8 cellular contexts compared by ENCODE assay signal in genomic region chr9:130138791-130139190, GRCh38. TPM values are rescaled to one million over a fixed set of nuclear protein-coding genes. Genes with fewer than 3 reads are reported as not detected.
DNase-seq lines count a peak whose midpoint lies in the region; ATAC-seq and TF ChIP-seq lines count a peak whose summit lies in the region.

No MANE protein-coding gene starts in this region.

- H3K4me1 Mint-ChIP-seq in CD4-positive, alpha-beta T cell (ENCODE audit: low read depth): peaks cover 45% of the 10 kb centered on the region
- H3K4me1 Mint-ChIP-seq in progenitor cell of endocrine pancreas (ENCODE audit: low read depth): peaks cover 11% of the 10 kb centered on the region

- peak overlapping the region; percentile 26 for H3K4me3 Mint-ChIP-seq in CD4-positive, alpha-beta T cell
- no peak overlapping the region for H3K4me3 Mint-ChIP-seq in progenitor cell of endocrine pancreas (ENCODE audit: low read depth)

- H3K9me3 Mint-ChIP-seq in CD4-positive, alpha-beta T cell: no peaks in the 10 kb centered on the region
- H3K9me3 Mint-ChIP-seq in progenitor cell of endocrine pancreas (ENCODE audit: low read depth): no peaks in the 10 kb centered on the region

- intact Hi-C loops in CD4-positive, alpha-beta T cell (cut with DNase I, micrococcal nuclease): no loop called here

- peaks cover 3% of the 10 kb centered on the region for H3K27me3 Mint-ChIP-seq in CD4-positive, alpha-beta T cell
- H3K27me3 Mint-ChIP-seq in progenitor cell of endocrine pancreas: peaks cover 5% of the 10 kb centered on the region

- peaks cover 21% of the 10 kb centered on the region for H3K36me3 Mint-ChIP-seq in CD4-positive, alpha-beta T cell (ENCODE audit: low read depth)
- peaks cover 9% of the 10 kb centered on the region for H3K36me3 Mint-ChIP-seq in progenitor cell of endocrine pancreas (ENCODE audit: insufficient read depth)

- DNase-seq in CD4-positive, alpha-beta T cell: peak in 4 of 10 experiments; percentile 2 to 19 (median 8)
- DNase-seq in RPMI7951 (ENCODE audit: low read depth) (peak; percentile 97), fibroblast of gingiva (ENCODE audit: low read depth) (peak; percentile 84), occipital lobe (lab: John Stamatoyannopoulos, UW) (peak; percentile 64), CD1c-positive myeloid dendritic cell (ENCODE audit: extremely low spot score) (no peak), 8988T (no peak), progenitor cell of endocrine pancreas (ENCODE audit: low spot score, unreplicated experiment) (no peak)

- no peaks in the 10 kb centered on the region for H3K9me3 ChIP-seq in CD4-positive, alpha-beta T cell (ENCODE audit: control insufficient read depth, low read length)

- no peak overlapping the region for H3K27ac ChIP-seq in CD4-positive, alpha-beta T cell (ENCODE audit: low read depth, low read length)

- no peak for TF ChIP-seq CTCF in CD4-positive, alpha-beta T cell (IDR thresholded peaks at IDR 0.05)
- TF ChIP-seq CTCF in progenitor cell of endocrine pancreas (IDR thresholded peaks at IDR 0.05; ENCODE audit: unreplicated experiment): no peak

- no peaks in the 10 kb centered on the region for H3K27me3 ChIP-seq in CD4-positive, alpha-beta T cell (ENCODE audit: control insufficient read depth, insufficient read depth, low read length)

- ATAC-seq in CD4-positive, alpha-beta T cell (ENCODE audit: poor library complexity): peak; percentile 92
- no peak for ATAC-seq in GM18498 (IDR thresholded peaks at IDR 0.05; ENCODE audit: unreplicated experiment)

- CTCF ChIA-PET in CD4-positive, alpha-beta T cell (lab: Charles Lee): interaction anchor here (0.7 kb wide), 1 partner anchor 413 kb away, joined by 3 read pairs; no protein-coding TSS in a partner anchor

- POLR2A ChIA-PET in CD4-positive, alpha-beta T cell (lab: Charles Lee): interaction anchor here (1.1 kb wide), 1 partner anchor 10 kb away, joined by 5 read pairs; no protein-coding TSS in a partner anchor

- peak overlapping the region; percentile 28 for H3K27ac Mint-ChIP-seq in CD4-positive, alpha-beta T cell
- H3K27ac Mint-ChIP-seq in progenitor cell of endocrine pancreas: no peak overlapping the region

RNA-seq across cellular contexts. Expression of gene NCS1, which starts 33.4 kb away (rescaled TPM):
- total RNA-seq in CD4-positive, alpha-beta T cell: under 1 TPM in 1 of 2 experiments, not detected in 1; 0.17 TPM
- 23.2 and 26.4 TPM in 2 replicates for total RNA-seq in RPMI7951 (2014; rRNA removed; shearing (Covaris generic))
- total RNA-seq in occipital lobe (206 TPM), progenitor cell of endocrine pancreas (29.0 and 33.4 TPM in 2 replicates)

Comparison
In these comparisons a context has a peak if more than half of its experiments do, and no peak if none do; other contexts are left out.
1. DNase-seq: peak in RPMI7951 (single experiment), fibroblast of gingiva (single experiment) and occipital lobe (single experiment); none in CD1c-positive myeloid dendritic cell (single experiment), 8988T (single experiment) and progenitor cell of endocrine pancreas (single experiment).
2. RNA of gene NCS1, which starts 33.4 kb away (total RNA-seq): 206 TPM in occipital lobe (single experiment), 29.0 to 33.4 TPM in progenitor cell of endocrine pancreas and 23.2 to 26.4 TPM in RPMI7951; 0.17 TPM in CD4-positive, alpha-beta T cell; every median in the first group is over 10 times any median in the second.